25 cellular contexts compared by ENCODE assay signal in the genomic region with DNA sequence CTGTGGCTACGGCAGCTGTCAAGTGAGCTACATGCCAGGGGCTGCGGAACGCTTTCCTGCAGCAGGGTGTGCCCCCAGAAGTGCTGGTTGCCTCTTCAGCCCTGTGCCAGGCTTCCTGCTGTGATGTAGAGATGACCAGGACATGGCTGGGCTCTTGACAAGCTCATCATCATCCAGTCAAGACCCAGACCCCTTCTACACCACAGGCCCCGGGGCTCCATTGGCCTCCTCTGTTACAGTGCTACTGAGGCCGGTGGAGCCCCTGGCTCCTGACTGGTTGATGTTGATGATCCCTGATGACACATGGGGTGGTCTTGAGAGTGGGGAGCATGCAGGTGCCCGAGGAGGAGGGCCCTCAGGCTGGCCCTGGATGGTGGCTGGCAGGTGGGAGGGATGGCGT. TPM values are rescaled to one million over a fixed set of nuclear protein-coding genes. Genes with fewer than 3 reads are reported as not detected.
DNase-seq lines count a peak whose midpoint lies in the region; ATAC-seq and TF ChIP-seq lines count a peak whose summit lies in the region.
"Had no signal": no experiment of that assay in that cellular context is flagged by ENCODE, and none has a peak within 500 bp of the region (broad histone marks: within the 10 kb centered on the region; RNA-seq: fewer than 3 reads in every experiment).

No MANE protein-coding gene starts in this region.

- TF ChIP-seq EP300 in upper lobe of left lung (IDR thresholded peaks at IDR 0.05) (no peak), stomach (IDR thresholded peaks at IDR 0.05) (no peak)

- H3K36me3 ChIP-seq in osteoblast (ENCODE audit: insufficient read depth, low read length), result peaks cover 32% of the 10 kb centered on the region
- peaks cover 0 to 34% (median 10%) of the 10 kb centered on the region in 4 donors for H3K36me3 ChIP-seq in upper lobe of left lung
- peaks cover 27 to 71% (median 65%) of the 10 kb centered on the region in 4 donors for H3K36me3 ChIP-seq in stomach

- H3K4me2 ChIP-seq in osteoblast (ENCODE audit: insufficient read depth, low read length), result no peak overlapping the region

- no peak for TF ChIP-seq CTCF in osteoblast (IDR thresholded peaks at IDR 0.05; ENCODE audit: extremely low read depth, low read depth, low read length)
- TF ChIP-seq CTCF in upper lobe of left lung (IDR thresholded peaks at IDR 0.05), result no peak
- no peak for TF ChIP-seq CTCF in stomach (IDR thresholded peaks at IDR 0.05)

- H3K27ac Mint-ChIP-seq in dendritic cell treated with granulocyte-macrophage colony-stimulating factor and Interleukin-4, amounts not matched to agents 40 ng/mL and 50 ng/mL, for 4 days, result peak overlapping the region; percentile 30
- H3K27ac Mint-ChIP-seq: activated CD4-positive, alpha-beta T cell treated with anti-CD3 and anti-CD28 coated beads, Interleukin-2, amount 10 ng/mL, durations not matched to agents 24 days and 14 days; activated naive CD8-positive, alpha-beta T cell treated with anti-CD3 and anti-CD28 coated beads, Interleukin-2, amount 10 ng/mL, durations not matched to agents 7 days and 5 days; stimulated activated naive CD8-positive, alpha-beta T cell treated with anti-CD3 and anti-CD28 coated beads, Interleukin-15, amount 100 ng/mL, for 72 hours had no signal

- ATAC-seq in right cardiac atrium (no peak), upper lobe of left lung (ENCODE audit: low FRiP score in 2 of 2) (peak in 1 of 2 donors; percentile 20)
- ATAC-seq: left lobe of liver; mucosa of descending colon; stimulated activated naive CD8-positive, alpha-beta T cell treated with anti-CD3 and anti-CD28 coated beads, Interleukin-15, amount 100 ng/mL, for 72 hours had no signal

- H3K9me3 ChIP-seq in right cardiac atrium (ENCODE audit: control insufficient read depth, low read length) (no peaks in the 10 kb centered on the region), osteoblast (ENCODE audit: low read depth, low read length) (no peaks in the 10 kb centered on the region), upper lobe of left lung (no peaks in the 10 kb centered on the region), stomach (no peaks in the 10 kb centered on the region)
- H3K9me3 ChIP-seq: mucosa of descending colon, Peyer's patch had no signal

- H3K4me3 Mint-ChIP-seq in dendritic cell treated with granulocyte-macrophage colony-stimulating factor and Interleukin-4, amounts not matched to agents 40 ng/mL and 50 ng/mL, for 4 days, result no peak overlapping the region
- H3K4me3 Mint-ChIP-seq: activated CD4-positive, alpha-beta T cell treated with anti-CD3 and anti-CD28 coated beads, Interleukin-2, amount 10 ng/mL, durations not matched to agents 24 days and 14 days; activated naive CD8-positive, alpha-beta T cell treated with anti-CD3 and anti-CD28 coated beads, Interleukin-2, amount 10 ng/mL, durations not matched to agents 7 days and 5 days; IgD-negative memory B cell; neural crest cell; stimulated activated naive CD8-positive, alpha-beta T cell treated with anti-CD3 and anti-CD28 coated beads, Interleukin-15, amount 100 ng/mL, for 72 hours had no signal

- H3K4me3 ChIP-seq in right cardiac atrium (ENCODE audit: low read length) (no peak overlapping the region), osteoblast (ENCODE audit: insufficient read depth, low read length) (no peak overlapping the region), upper lobe of left lung (no peak overlapping the region), stomach (no peak overlapping the region)
- H3K4me3 ChIP-seq: mucosa of descending colon, Peyer's patch, SK-N-MC had no signal

- 88% methylated on average over 7 of the region's 7 CpGs for WGBS in right cardiac atrium
- WGBS in upper lobe of left lung, 2 donors, result 80 to 83% methylated on average over 2 to 7 of the region's 7 CpGs
- 90 to 96% (median 93%) methylated on average over 7 of the region's 7 CpGs for WGBS in stomach, 5 donors

- peaks cover 9% of the 10 kb centered on the region for H3K79me2 ChIP-seq in osteoblast (ENCODE audit: insufficient read depth, low read length)

- H3K4me1 ChIP-seq in right cardiac atrium (ENCODE audit: control insufficient read depth, insufficient read depth, low read length) (peaks cover 8% of the 10 kb centered on the region), osteoblast (ENCODE audit: insufficient read depth, low read length) (peaks cover 14% of the 10 kb centered on the region), upper lobe of left lung (peaks cover under 1 to 52% (median 30%) of the 10 kb centered on the region in 4 donors), stomach (peaks cover 0 to 18% (median 2%) of the 10 kb centered on the region in 4 donors)

- H3K27me3 Mint-ChIP-seq in dendritic cell treated with granulocyte-macrophage colony-stimulating factor and Interleukin-4, amounts not matched to agents 40 ng/mL and 50 ng/mL, for 4 days, result peaks cover 91% of the 10 kb centered on the region
- H3K27me3 Mint-ChIP-seq: IgD-negative memory B cell had no signal

- no peaks in the 10 kb centered on the region for H4K20me1 ChIP-seq in osteoblast (ENCODE audit: insufficient read depth, low read length)

- DNase-seq in right cardiac atrium (peak in 1 of 3 donors; percentile 30), cardiac septum (ENCODE audit: low spot score) (no peak), osteoblast (ENCODE audit: insufficient read length, low spot score, missing footprints) (peak; percentile 32), upper lobe of left lung (no peak), stomach (no peak), midbrain (lab: John Stamatoyannopoulos, UW) (no peak)
- DNase-seq in activated T-cell treated with anti-CD3 and anti-CD28 coated beads, Interleukin-2, amount 50 U/mL, for 1 hour, result no peak
- DNase-seq: ACHN; activated CD4-positive, alpha-beta T cell treated with anti-CD3 and anti-CD28 coated beads, Interleukin-2, amount 10 ng/mL, durations not matched to agents 24 days and 14 days; activated effector memory CD4-positive, alpha-beta T cell treated with Interleukin-2 at 50 U/mL for 16 hours; activated naive CD8-positive, alpha-beta T cell treated with anti-CD3 and anti-CD28 coated beads, Interleukin-2, amount 10 ng/mL, durations not matched to agents 7 days and 5 days; glutamatergic neuron; mucosa of descending colon; NCI-H1436; NCI-H524 treated with DMSO at 0.1 percent for 48 hours; Peyer's patch; stimulated activated CD4-positive, alpha-beta T cell treated with anti-CD3 and anti-CD28 coated beads, Interleukin-12 subunit alpha, Interleukin-12 subunit beta, amount 100 ng/mL, for 4 hours; stimulated activated naive CD8-positive, alpha-beta T cell treated with anti-CD3 and anti-CD28 coated beads, Interleukin-15, amount 100 ng/mL, for 72 hours had no signal

- peaks cover 52% of the 10 kb centered on the region for H3K36me3 Mint-ChIP-seq in dendritic cell treated with granulocyte-macrophage colony-stimulating factor and Interleukin-4, amounts not matched to agents 40 ng/mL and 50 ng/mL, for 4 days (ENCODE audit: low read depth)
- H3K36me3 Mint-ChIP-seq: activated naive CD8-positive, alpha-beta T cell treated with anti-CD3 and anti-CD28 coated beads, Interleukin-2, amount 10 ng/mL, durations not matched to agents 7 days and 5 days had no signal

- intact Hi-C loops in right cardiac atrium (cut with DNase I), result no loop called here
- intact Hi-C loops in cardiac septum (cut with DNase I), result no loop called here
- intact Hi-C loops in dendritic cell treated with granulocyte-macrophage colony-stimulating factor and Interleukin-4, amounts not matched to agents 40 ng/mL and 50 ng/mL, for 4 days (cut with micrococcal nuclease), result no loop called here
- intact Hi-C loops in stomach (cut with DNase I; ENCODE audit: low total_unique reads), result no loop called here

- H3K27me3 ChIP-seq in right cardiac atrium (ENCODE audit: control insufficient read depth, insufficient read depth) (no peaks in the 10 kb centered on the region), osteoblast (ENCODE audit: insufficient read depth, low read length) (no peaks in the 10 kb centered on the region), upper lobe of left lung (no peaks in the 10 kb centered on the region), stomach (no peaks in the 10 kb centered on the region)
- H3K27me3 ChIP-seq: Peyer's patch had no signal

- peak overlapping the region; percentile 23 for H3K27ac ChIP-seq in right cardiac atrium (ENCODE audit: low read length)
- H3K27ac ChIP-seq in osteoblast (ENCODE audit: low read depth, low read length), result no peak overlapping the region
- peak overlapping the region; percentile 64 to 86 (median 72) for H3K27ac ChIP-seq in upper lobe of left lung
- H3K27ac ChIP-seq in stomach, result peak overlapping the region in 1 of 5 donors; percentile 41
- H3K27ac ChIP-seq: C4-2B, Peyer's patch, SK-N-MC, VCaP had no signal

- no peaks in the 10 kb centered on the region for H3K9me3 Mint-ChIP-seq in dendritic cell treated with granulocyte-macrophage colony-stimulating factor and Interleukin-4, amounts not matched to agents 40 ng/mL and 50 ng/mL, for 4 days
- H3K9me3 Mint-ChIP-seq: activated CD4-positive, alpha-beta T cell treated with anti-CD3 and anti-CD28 coated beads, Interleukin-2, amount 10 ng/mL, durations not matched to agents 24 days and 14 days; activated naive CD8-positive, alpha-beta T cell treated with anti-CD3 and anti-CD28 coated beads, Interleukin-2, amount 10 ng/mL, durations not matched to agents 7 days and 5 days; IgD-negative memory B cell; neural crest cell; stimulated activated naive CD8-positive, alpha-beta T cell treated with anti-CD3 and anti-CD28 coated beads, Interleukin-15, amount 100 ng/mL, for 72 hours had no signal

- no peak overlapping the region for H2AFZ ChIP-seq in osteoblast (ENCODE audit: low read length)

- no peak for TF ChIP-seq POLR2A in upper lobe of left lung (IDR thresholded peaks at IDR 0.05)
- no peak for TF ChIP-seq POLR2A in stomach (IDR thresholded peaks at IDR 0.05)

- H3K4me1 Mint-ChIP-seq in dendritic cell treated with granulocyte-macrophage colony-stimulating factor and Interleukin-4, amounts not matched to agents 40 ng/mL and 50 ng/mL, for 4 days (ENCODE audit: low read depth), result peaks cover 50% of the 10 kb centered on the region

RNA-seq across cellular contexts. Expression of a gene that starts 50.1 kb away (rescaled TPM):
- total RNA-seq in right cardiac atrium (10 to 100 TPM in 3 of 4 donors, 1 to 10 TPM in 1; 9.8 to 14.6 (median 12.1) TPM), cardiac septum (9.7 TPM), osteoblast (20.6 and 21.0 TPM in 2 replicates), upper lobe of left lung (10 to 100 TPM; 11.7 to 52.4 (median 17.5) TPM), stomach (10 to 100 TPM in 3 of 5 donors, not detected in 2; 10.9 to 22.8 (median 21.3) TPM)
- polyA plus RNA-seq in right cardiac atrium (20.9 TPM), stomach (10 to 100 TPM; 10.9 to 18.4 (median 15.1) TPM)
